Comparison of ENCODE assay signal across 22 cellular contexts in the genomic region with DNA sequence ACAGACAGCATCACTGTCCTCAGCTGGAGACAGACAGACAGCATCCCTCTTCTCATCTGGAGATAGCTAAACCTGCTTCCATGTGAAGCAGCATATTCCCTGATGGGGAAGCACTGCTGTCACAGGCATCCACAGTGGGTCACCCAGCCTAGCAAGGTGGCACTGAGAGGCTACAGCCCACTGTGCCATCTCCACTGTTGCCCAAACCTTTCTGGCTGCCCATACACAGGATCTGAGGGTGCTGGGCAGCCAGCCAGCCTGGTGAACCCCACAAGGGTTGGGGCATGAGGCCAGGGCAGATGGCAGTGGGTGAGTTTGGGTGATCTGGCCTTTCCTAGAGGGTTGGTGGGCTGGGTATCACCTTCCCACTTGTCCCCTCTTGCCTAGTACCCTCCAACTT. TPM values are rescaled to one million over a fixed set of nuclear protein-coding genes. Genes with fewer than 3 reads are reported as not detected.
DNase-seq lines count a peak whose midpoint lies in the region; ATAC-seq and TF ChIP-seq lines count a peak whose summit lies in the region.
"Had no signal": no experiment of that assay in that cellular context is flagged by ENCODE, and none has a peak within 500 bp of the region (broad histone marks: within the 10 kb centered on the region; RNA-seq: fewer than 3 reads in every experiment).

No MANE protein-coding gene starts in this region.

- H3K4me2 ChIP-seq in neural progenitor cell = no peak overlapping the region
- H3K4me2 ChIP-seq: BLaER1 treated with 17β-estradiol and CSF1 and Interleukin-3, amounts not matched to agents 10 nM and 100 nM; GM23338 had no signal

- H3K36me3 ChIP-seq in right atrium auricular region = no peaks in the 10 kb centered on the region
- no peaks in the 10 kb centered on the region for H3K36me3 ChIP-seq in neural progenitor cell
- H3K36me3 ChIP-seq in upper lobe of right lung = no peaks in the 10 kb centered on the region
- H3K36me3 ChIP-seq: BLaER1 treated with 17β-estradiol and CSF1 and Interleukin-3, amounts not matched to agents 10 nM and 100 nM; SJSA1 had no signal

- H3K4me1 ChIP-seq in right atrium auricular region (peaks cover 0 to 6% of the 10 kb centered on the region in 2 donors), neural progenitor cell (no peaks in the 10 kb centered on the region), upper lobe of right lung (peaks cover 4% of the 10 kb centered on the region)

- no peak overlapping the region for H2AFZ ChIP-seq in neural progenitor cell (replicated peaks)
- H2AFZ ChIP-seq: GM23338 had no signal

- TF ChIP-seq CTCF in right atrium auricular region (IDR thresholded peaks at IDR 0.05) = no peak
- no peak for TF ChIP-seq CTCF in chondrocyte (IDR thresholded peaks at IDR 0.05)
- no peak for TF ChIP-seq CTCF in neural progenitor cell (IDR thresholded peaks at IDR 0.05)
- TF ChIP-seq CTCF in upper lobe of right lung (IDR thresholded peaks at IDR 0.05) = no peak

- peaks cover 9% of the 10 kb centered on the region for H3K4me1 Mint-ChIP-seq in chondrocyte (ENCODE audit: low read depth)
- H3K4me1 Mint-ChIP-seq in neural progenitor cell = peaks cover 4% of the 10 kb centered on the region
- H3K4me1 Mint-ChIP-seq: GM23338 had no signal

- H3K4me3 ChIP-seq in right atrium auricular region = no peak overlapping the region
- H3K4me3 ChIP-seq in neural progenitor cell = no peak overlapping the region
- no peak overlapping the region for H3K4me3 ChIP-seq in upper lobe of right lung
- H3K4me3 ChIP-seq: BLaER1 treated with 17β-estradiol and CSF1 and Interleukin-3, amounts not matched to agents 10 nM and 100 nM; GM23338; SJSA1 had no signal

- H3K27ac ChIP-seq in right atrium auricular region (no peak overlapping the region), neural progenitor cell (no peak overlapping the region), upper lobe of right lung (no peak overlapping the region)
- H3K27ac ChIP-seq: SJSA1 had no signal

- no peaks in the 10 kb centered on the region for H3K79me2 ChIP-seq in neural progenitor cell (ENCODE audit: low read depth)

- H3K9me3 Mint-ChIP-seq in chondrocyte (ENCODE audit: low read depth) (no peaks in the 10 kb centered on the region), neural progenitor cell (no peaks in the 10 kb centered on the region)
- H3K9me3 Mint-ChIP-seq: CD8-positive, alpha-beta T cell; GM23338 had no signal

- H3K4me3 Mint-ChIP-seq in chondrocyte (ENCODE audit: unreplicated experiment) = no peak overlapping the region
- peak overlapping the region; percentile 34 for H3K4me3 Mint-ChIP-seq in neural progenitor cell
- H3K4me3 Mint-ChIP-seq: CD8-positive, alpha-beta T cell; GM23338 had no signal

- H3K27me3 Mint-ChIP-seq in chondrocyte (ENCODE audit: low read depth) (peaks cover 37% of the 10 kb centered on the region), neural progenitor cell (ENCODE audit: insufficient read depth, low read depth) (peaks cover 11% of the 10 kb centered on the region)

- no peak overlapping the region for H3K9ac ChIP-seq in neural progenitor cell
- H3K9ac ChIP-seq: BLaER1 treated with 17β-estradiol and CSF1 and Interleukin-3, amounts not matched to agents 10 nM and 100 nM had no signal

- intact Hi-C loops in left cardiac atrium (cut with DNase I) (no loop called here), upper lobe of right lung (cut with DNase I) (no loop called here)

- H3K36me3 Mint-ChIP-seq in chondrocyte (ENCODE audit: low read depth) = no peaks in the 10 kb centered on the region
- no peaks in the 10 kb centered on the region for H3K36me3 Mint-ChIP-seq in neural progenitor cell
- H3K36me3 Mint-ChIP-seq: CD8-positive, alpha-beta T cell had no signal

- no peaks in the 10 kb centered on the region for H3K9me3 ChIP-seq in right atrium auricular region
- H3K9me3 ChIP-seq in neural progenitor cell (ENCODE audit: low read depth) = no peaks in the 10 kb centered on the region
- H3K9me3 ChIP-seq in upper lobe of right lung = no peaks in the 10 kb centered on the region
- H3K9me3 ChIP-seq: BLaER1 treated with 17β-estradiol and CSF1 and Interleukin-3, amounts not matched to agents 10 nM and 100 nM; SJSA1 had no signal

- H4K20me1 ChIP-seq in neural progenitor cell (ENCODE audit: low read depth) = no peaks in the 10 kb centered on the region
- H4K20me1 ChIP-seq: BLaER1 treated with 17β-estradiol and CSF1 and Interleukin-3, amounts not matched to agents 10 nM and 100 nM had no signal

- H3F3A ChIP-seq in neural progenitor cell (ENCODE audit: low read depth) = no peaks in the 10 kb centered on the region

- H3K27ac Mint-ChIP-seq in chondrocyte (ENCODE audit: unreplicated experiment) = no peak overlapping the region
- no peak overlapping the region for H3K27ac Mint-ChIP-seq in neural progenitor cell
- H3K27ac Mint-ChIP-seq: CD8-positive, alpha-beta T cell; GM23338 had no signal

- H3K27me3 ChIP-seq in right atrium auricular region (no peaks in the 10 kb centered on the region), neural progenitor cell (peaks cover 23% of the 10 kb centered on the region), upper lobe of right lung (no peaks in the 10 kb centered on the region)
- H3K27me3 ChIP-seq: BLaER1 treated with 17β-estradiol and CSF1 and Interleukin-3, amounts not matched to agents 10 nM and 100 nM had no signal

- peak; percentile 7 for DNase-seq in left cardiac atrium
- no peak for DNase-seq in right atrium auricular region (ENCODE audit: low spot score)
- DNase-seq in chondrocyte (ENCODE audit: low spot score) = peak; percentile 30
- no peak for DNase-seq in neural progenitor cell (ENCODE audit: low spot score)
- DNase-seq in upper lobe of right lung = peak; percentile 27
- no peak for DNase-seq in superior temporal gyrus (ENCODE audit: extremely low spot score)
- DNase-seq: CD8-positive, alpha-beta T cell; DND-41; KG1; NCI-H1092; NCI-H1436; NCI-H2029; NCI-H226; NCI-H510A treated with DMSO at 0.1 percent for 48 hours; NCI-H748 treated with DMSO at 0.1 percent for 48 hours; NK-92 treated with Interleukin-12 subunit alpha and Interleukin-12 subunit beta, amount 100 ng/mL, for 24 hours had no signal

- ATAC-seq in left cardiac atrium = no peak
- ATAC-seq in upper lobe of right lung = no peak
- no peak for ATAC-seq in GM21576 (IDR thresholded peaks at IDR 0.05; ENCODE audit: unreplicated experiment)
- ATAC-seq: CD8-positive, alpha-beta T cell; GM23338; HCT116 had no signal

RNA-seq across cellular contexts. Expression of gene CHST13, which starts 11.7 kb away (rescaled TPM):
- under 1 TPM; 0.60 to 0.74 TPM for total RNA-seq in left cardiac atrium
- under 1 TPM in 1 of 2 donors, not detected in 1; 0.90 TPM for total RNA-seq in right atrium auricular region
- total RNA-seq in chondrocyte = not detected in 3 replicates
- total RNA-seq in neural progenitor cell (ENCODE audit: low replicate concordance) = 0.09 and 0.34 TPM in 2 replicates
- total RNA-seq in upper lobe of right lung = 0.64 TPM
- total RNA-seq: CD8-positive, alpha-beta T cell; HT1080; SJSA1 had no signal

RNA-seq across cellular contexts. Expression of gene UROC1, which starts 18.1 kb away (rescaled TPM):
- total RNA-seq in left cardiac atrium (not detected), right atrium auricular region (not detected), chondrocyte (0.15 TPM in 1 of 3 replicates, not detected in the others), neural progenitor cell (ENCODE audit: low replicate concordance) (not detected in 2 replicates), upper lobe of right lung (not detected)
- total RNA-seq: CD8-positive, alpha-beta T cell; GM23338; SJSA1 had no signal

RNA-seq across cellular contexts. Expression of gene C3orf22, which starts 23.1 kb away (rescaled TPM):
- total RNA-seq in left cardiac atrium (not detected), right atrium auricular region (not detected), chondrocyte (not detected in 3 replicates), neural progenitor cell (ENCODE audit: low replicate concordance) (not detected in 2 replicates), upper lobe of right lung (not detected)
- total RNA-seq: CD8-positive, alpha-beta T cell; GM23338; HT1080; SJSA1 had no signal

RNA-seq across cellular contexts. Expression of gene ZXDC, which starts 59.9 kb away (rescaled TPM):
- total RNA-seq in left cardiac atrium (10 to 100 TPM; 15.7 to 20.7 TPM), right atrium auricular region (10 to 100 TPM; 18.9 to 25.5 TPM), chondrocyte (26.3 to 29.7 TPM (median 26.6 TPM) in 3 replicates), neural progenitor cell (ENCODE audit: low replicate concordance) (12.4 and 22.3 TPM in 2 replicates), upper lobe of right lung (40.3 TPM)

Comparison
In these comparisons a context has a peak if more than half of its experiments do, and no peak if none do; other contexts are left out.
1. DNase-seq: peak in left cardiac atrium (single experiment), chondrocyte (single experiment) and upper lobe of right lung (single experiment); none in right atrium auricular region (single experiment), neural progenitor cell (single experiment) and superior temporal gyrus (single experiment).